ENCODE assay signal across 9 cellular contexts in the genomic region with DNA sequence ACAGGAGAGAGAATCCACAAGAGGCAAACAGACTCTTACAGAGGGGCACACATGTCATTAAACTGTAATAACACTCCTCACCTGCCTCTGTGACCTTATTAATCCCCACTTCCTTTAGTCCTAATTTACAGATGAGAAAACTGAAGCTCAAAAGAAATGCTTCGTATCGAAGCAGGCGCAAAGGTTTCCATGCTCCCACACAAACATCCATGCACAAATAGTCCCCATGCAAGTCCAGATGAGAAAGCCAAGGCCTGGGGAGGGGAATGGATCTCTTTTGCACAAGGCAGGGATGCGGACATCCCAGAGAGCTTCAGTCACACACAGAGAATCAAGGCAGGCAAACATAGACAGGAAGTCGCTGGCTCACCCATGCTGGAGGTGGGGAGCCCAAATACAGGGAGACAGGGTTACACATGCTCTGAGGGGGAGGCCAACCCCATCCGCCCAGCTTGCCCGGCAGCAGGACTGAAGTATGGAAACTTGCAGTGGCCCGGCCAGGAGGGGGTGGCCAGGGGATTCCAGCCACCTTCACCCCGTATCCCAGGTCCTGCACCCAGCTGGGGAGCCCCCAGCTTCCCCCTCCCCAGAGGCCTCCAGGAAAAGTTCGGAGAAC. TPM values are rescaled to one million over a fixed set of nuclear protein-coding genes. Genes with fewer than 3 reads are reported as not detected.
A peak's percentile ranks its signal among the peaks of the same experiment; 100 is the strongest.
DNase-seq lines count a peak whose midpoint lies in the region; ATAC-seq and TF ChIP-seq lines count a peak whose summit lies in the region.
"Had no signal": no experiment of that assay in that cellular context is flagged by ENCODE, and none has a peak within 500 bp of the region (broad histone marks: within the 10 kb centered on the region; RNA-seq: fewer than 3 reads in every experiment).

No MANE protein-coding gene starts in this region.

- peaks cover 76% of the 10 kb centered on the region for H3K27me3 ChIP-seq in iPS-15b (ENCODE audit: control insufficient read depth, insufficient read depth, low read length)
- peaks cover 73% of the 10 kb centered on the region for H3K27me3 ChIP-seq in thymus (ENCODE audit: control insufficient read depth, insufficient read depth)
- H3K27me3 ChIP-seq in adrenal gland, result peaks cover 48% of the 10 kb centered on the region

- peaks cover 38% of the 10 kb centered on the region for H3K4me1 Mint-ChIP-seq in activated T-cell treated with anti-CD3 and anti-CD28 coated beads, Interleukin-2, amount 50 U/mL, for 4 hours (ENCODE audit: low read depth)
- peaks cover 22% of the 10 kb centered on the region for H3K4me1 Mint-ChIP-seq in activated CD4-positive, alpha-beta memory T cell treated with anti-CD3 and anti-CD28 coated beads for 36 hours (ENCODE audit: low read depth)

- no peak overlapping the region for H3K27ac ChIP-seq in thymus (ENCODE audit: low read depth)
- H3K27ac ChIP-seq in adrenal gland, result no peak overlapping the region

- no peak for DNase-seq in activated T-cell treated with anti-CD3 and anti-CD28 coated beads, Interleukin-2, amount 50 U/mL, for 4 hours
- DNase-seq in activated T-cell treated with anti-CD3 and anti-CD28 coated beads, Interleukin-2, amount 50 U/mL, for 1 hour, result no peak
- no peak for DNase-seq in activated CD4-positive, alpha-beta memory T cell treated with anti-CD3 and anti-CD28 coated beads for 36 hours
- DNase-seq in NCI-H1694 (lab: John Stamatoyannopoulos, UW), result no peak
- no peak for DNase-seq in adrenal gland
- DNase-seq: NCI-H187 treated with DMSO at 0.1 percent for 48 hours had no signal

- H3K27ac Mint-ChIP-seq in activated CD4-positive, alpha-beta memory T cell treated with anti-CD3 and anti-CD28 coated beads for 36 hours, result peak overlapping the region; percentile 6

- POLR2A ChIA-PET in activated CD4-positive, alpha-beta memory T cell treated with anti-CD3 and anti-CD28 coated beads for 36 hours (lab: Charles Lee), result no interaction called here

- H3K36me3 ChIP-seq in iPS-15b (ENCODE audit: control insufficient read depth, insufficient read depth, low read length), result no peaks in the 10 kb centered on the region
- no peaks in the 10 kb centered on the region for H3K36me3 ChIP-seq in thymus (ENCODE audit: control insufficient read depth, insufficient read depth)
- H3K36me3 ChIP-seq in adrenal gland (replicated peaks in 1 of 2), result no peaks in the 10 kb centered on the region

- TF ChIP-seq CTCF in adrenal gland (IDR thresholded peaks at IDR 0.05), result no peak

- H3K9me3 ChIP-seq in iPS-15b (ENCODE audit: control insufficient read depth, insufficient read depth, low read length), result no peaks in the 10 kb centered on the region
- H3K9me3 ChIP-seq in thymus (ENCODE audit: control insufficient read depth), result no peaks in the 10 kb centered on the region
- no peaks in the 10 kb centered on the region for H3K9me3 ChIP-seq in adrenal gland (replicated peaks in 1 of 3)

- no peak for ATAC-seq in activated T-cell treated with anti-CD3 and anti-CD28 coated beads, Interleukin-2, amount 50 U/mL, for 4 hours
- ATAC-seq in HG02798 (IDR thresholded peaks at IDR 0.05; ENCODE audit: poor library complexity, unreplicated experiment), result no peak

- CTCF ChIA-PET in activated CD4-positive, alpha-beta memory T cell treated with anti-CD3 and anti-CD28 coated beads for 36 hours (lab: Charles Lee), result interaction anchor here (0.7 to 2.6 kb wide), 6 partner anchors 9 to 183 kb away, joined by 3 to 8 read pairs (median 5); no protein-coding TSS in a partner anchor

- WGBS in thymus, result 60% methylated on average over 10 of the region's 10 CpGs
- 49 to 58% (median 56%) methylated on average over 7 to 10 of the region's 10 CpGs for WGBS in adrenal gland, 4 donors

- H3K4me3 Mint-ChIP-seq in activated T-cell treated with anti-CD3 and anti-CD28 coated beads, Interleukin-2, amount 50 U/mL, for 4 hours, result peak overlapping the region; percentile 72
- peak overlapping the region; percentile 0 for H3K4me3 Mint-ChIP-seq in activated CD4-positive, alpha-beta memory T cell treated with anti-CD3 and anti-CD28 coated beads for 36 hours

- H3K4me1 ChIP-seq in iPS-15b (ENCODE audit: control insufficient read depth, insufficient read depth, low read length) (no peaks in the 10 kb centered on the region), thymus (ENCODE audit: control insufficient read depth, insufficient read depth, low read length) (peaks cover 20% of the 10 kb centered on the region), adrenal gland (replicated peaks in 1 of 2) (peaks cover 13 to 17% of the 10 kb centered on the region in 2 donors)

- H3K4me3 ChIP-seq in iPS-15b (ENCODE audit: low read depth, low read length) (peak overlapping the region; percentile 76), thymus (ENCODE audit: low read length) (peak overlapping the region; percentile 25), adrenal gland (peak overlapping the region in 1 of 4 donors; percentile 45)

- intact Hi-C loops in activated CD4-positive, alpha-beta memory T cell treated with anti-CD3 and anti-CD28 coated beads for 36 hours (cut with micrococcal nuclease), result no loop called here
- intact Hi-C loops in adrenal gland (cut with DNase I), result no loop called here

- peak overlapping the region; percentile 54 for H3K9ac ChIP-seq in iPS-15b (ENCODE audit: low read depth, low read length)

- H3K36me3 Mint-ChIP-seq in activated T-cell treated with anti-CD3 and anti-CD28 coated beads, Interleukin-2, amount 50 U/mL, for 4 hours (ENCODE audit: insufficient read depth), result no peaks in the 10 kb centered on the region
- no peaks in the 10 kb centered on the region for H3K36me3 Mint-ChIP-seq in activated CD4-positive, alpha-beta memory T cell treated with anti-CD3 and anti-CD28 coated beads for 36 hours

- peaks cover 62% of the 10 kb centered on the region for H3K27me3 Mint-ChIP-seq in activated T-cell treated with anti-CD3 and anti-CD28 coated beads, Interleukin-2, amount 50 U/mL, for 4 hours (ENCODE audit: low read depth)
- peaks cover 53% of the 10 kb centered on the region for H3K27me3 Mint-ChIP-seq in activated CD4-positive, alpha-beta memory T cell treated with anti-CD3 and anti-CD28 coated beads for 36 hours

- no peaks in the 10 kb centered on the region for H3K9me3 Mint-ChIP-seq in activated T-cell treated with anti-CD3 and anti-CD28 coated beads, Interleukin-2, amount 50 U/mL, for 4 hours
- H3K9me3 Mint-ChIP-seq in activated CD4-positive, alpha-beta memory T cell treated with anti-CD3 and anti-CD28 coated beads for 36 hours, result no peaks in the 10 kb centered on the region

- no peak for TF ChIP-seq POLR2A in adrenal gland (IDR thresholded peaks at IDR 0.05)

RNA-seq across cellular contexts. Expression of a gene that starts 0.5 kb away (rescaled TPM):
- total RNA-seq in activated T-cell treated with anti-CD3 and anti-CD28 coated beads, Interleukin-2, amount 50 U/mL, for 4 hours, result under 1 TPM; 0.15 to 0.27 (median 0.24) TPM
- under 1 TPM; 0.12 to 0.40 TPM for total RNA-seq in activated CD4-positive, alpha-beta memory T cell treated with anti-CD3 and anti-CD28 coated beads for 36 hours
- polyA plus RNA-seq in thymus, result 4.2 TPM
- total RNA-seq in adrenal gland, result 1 to 10 TPM in 2 of 8 donors, under 1 TPM in 5, not detected in 1; 0.14 to 3.0 (median 0.55) TPM
- under 1 TPM; 0.37 to 0.97 (median 0.51) TPM for polyA plus RNA-seq in adrenal gland

RNA-seq across cellular contexts. Expression of a gene that starts 13.6 kb away (rescaled TPM):
- total RNA-seq in activated T-cell treated with anti-CD3 and anti-CD28 coated beads, Interleukin-2, amount 50 U/mL, for 4 hours, result 10 to 100 TPM; 89.9 to 98.7 (median 92.9) TPM
- total RNA-seq in activated CD4-positive, alpha-beta memory T cell treated with anti-CD3 and anti-CD28 coated beads for 36 hours, result 10 to 100 TPM; 68.0 to 71.0 TPM
- polyA plus RNA-seq in thymus (59.5 TPM), adrenal gland (100 to 1,000 TPM in 1 of 3 donors, 10 to 100 TPM in 2; 71.0 to 101 (median 97.3) TPM)
- total RNA-seq in adrenal gland, result 100 to 1,000 TPM in 1 of 8 donors, 10 to 100 TPM in 7; 71.1 to 106 (median 75.1) TPM

RNA-seq across cellular contexts. Expression of a gene that starts 26.9 kb away (rescaled TPM):
- 10 to 100 TPM; 36.3 to 47.1 (median 39.9) TPM for total RNA-seq in activated T-cell treated with anti-CD3 and anti-CD28 coated beads, Interleukin-2, amount 50 U/mL, for 4 hours
- 10 to 100 TPM; 23.8 to 26.7 TPM for total RNA-seq in activated CD4-positive, alpha-beta memory T cell treated with anti-CD3 and anti-CD28 coated beads for 36 hours
- polyA plus RNA-seq in thymus (54.0 TPM), adrenal gland (10 to 100 TPM in 2 of 3 donors, 1 to 10 TPM in 1; 7.4 to 58.2 (median 53.2) TPM)
- total RNA-seq in adrenal gland, result 10 to 100 TPM; 26.4 to 93.7 (median 38.5) TPM

RNA-seq across cellular contexts. Expression of a gene that starts 49.0 kb away (rescaled TPM):
- total RNA-seq in activated T-cell treated with anti-CD3 and anti-CD28 coated beads, Interleukin-2, amount 50 U/mL, for 4 hours, result 10 to 100 TPM; 74.2 to 95.4 (median 87.4) TPM
- total RNA-seq in activated CD4-positive, alpha-beta memory T cell treated with anti-CD3 and anti-CD28 coated beads for 36 hours, result 10 to 100 TPM; 46.2 to 52.3 TPM
- polyA plus RNA-seq in thymus (77.5 TPM), adrenal gland (10 to 100 TPM; 29.7 to 69.0 (median 29.8) TPM)
- total RNA-seq in adrenal gland, result 10 to 100 TPM in 7 of 8 donors, 1 to 10 TPM in 1; 7.1 to 32.4 (median 18.8) TPM

RNA-seq across cellular contexts. Expression of a gene that starts 52.0 kb away (rescaled TPM):
- 10 to 100 TPM; 15.3 to 19.8 (median 19.7) TPM for total RNA-seq in activated T-cell treated with anti-CD3 and anti-CD28 coated beads, Interleukin-2, amount 50 U/mL, for 4 hours
- 10 to 100 TPM; 68.6 to 68.8 TPM for total RNA-seq in activated CD4-positive, alpha-beta memory T cell treated with anti-CD3 and anti-CD28 coated beads for 36 hours
- polyA plus RNA-seq in thymus, result 42.3 TPM
- total RNA-seq in adrenal gland, result 10 to 100 TPM in 1 of 8 donors, 1 to 10 TPM in 7; 1.9 to 15.1 (median 6.4) TPM
- polyA plus RNA-seq in adrenal gland, result 10 to 100 TPM in 2 of 3 donors, 1 to 10 TPM in 1; 7.4 to 11.2 (median 10.0) TPM
